Comparison of ENCODE assay signal across 8 cellular contexts in genomic region chr2:200305797-200306718, GRCh38. TPM values are rescaled to one million over a fixed set of nuclear protein-coding genes. Genes with fewer than 3 reads are reported as not detected.
DNase-seq lines count a peak whose midpoint lies in the region; ATAC-seq and TF ChIP-seq lines count a peak whose summit lies in the region.

Gene SPATS2L, plus strand, starts transcription at chr2:200306693. Its CDS starts 82,552 bp downstream, at chr2:200389245.

- TF ChIP-seq CTCF in right atrium auricular region (IDR thresholded peaks at IDR 0.05): no peak
- TF ChIP-seq CTCF in prostate gland (IDR thresholded peaks at IDR 0.05): peak in 1 of 4 experiments; percentile 29

- DNase-seq in DMS53 treated with DMSO at 0.1 percent for 48 hours (lab: John Stamatoyannopoulos, UW; ENCODE audit: unreplicated experiment) (peak; percentile 65), KBM-7 (peak; percentile 81), anterior cingulate cortex (lab: John Stamatoyannopoulos, UW) (peak in 57 of 58 donors; percentile 15 to 85 (median 66)), right atrium auricular region (ENCODE audit: low spot score) (peak; percentile 82), prostate gland (ENCODE audit: low spot score) (peak; percentile 83), aorta (peak; percentile 86 to 92)
- DNase-seq in T-helper 2 cell treated with Interferon-gamma antibody and Interleukin-4, amounts not matched to agents 5 μg/mL and 100 μg/mL, for 36 hours (ENCODE audit: low spot score): peak; percentile 59

- H3K4me1 Mint-ChIP-seq in T-helper 2 cell treated with Interferon-gamma antibody and Interleukin-4, amounts not matched to agents 5 μg/mL and 100 μg/mL, for 36 hours (ENCODE audit: low read depth): peaks cover 30% of the 10 kb centered on the region

- intact Hi-C loops in prostate gland (cut with DNase I) (loop anchor here (5.0 kb wide), 3 partner anchors 71 to 324 kb away; no protein-coding TSS in a partner anchor), aorta (cut with DNase I) (loop anchor here in 1 of 2 donors (2.0 to 10.0 kb wide), 3 partner anchors 73 to 169 kb away; no protein-coding TSS in a partner anchor)

- H3K36me3 ChIP-seq in right atrium auricular region (no peaks in the 10 kb centered on the region), prostate gland (no peaks in the 10 kb centered on the region), aorta (ENCODE audit: control insufficient read depth in 1 of 2, insufficient read depth in 2 of 2, low read length in 1 of 2) (no peaks in the 10 kb centered on the region)

- H3K4me3 ChIP-seq in right atrium auricular region (peak within 1 kb of the TSS; percentile 85 to 91), prostate gland (peak within 1 kb of the TSS; percentile 90 to 91), aorta (ENCODE audit: low read length in 2 of 2) (peak within 1 kb of the TSS; percentile 77 to 93)

- H3K4me1 ChIP-seq in right atrium auricular region (peaks cover 0 to 50% of the 10 kb centered on the region in 2 donors), prostate gland (replicated peaks) (peaks cover 6% of the 10 kb centered on the region), aorta (ENCODE audit: control insufficient read depth in 1 of 2, insufficient read depth in 2 of 2, low read length in 2 of 2) (peaks cover 0 to 2% of the 10 kb centered on the region in 2 donors)

- WGBS in prostate gland: 1% methylated on average over 47 of the region's 47 CpGs
- WGBS in aorta, 2 donors: 0% methylated on average over 36 to 47 of the region's 47 CpGs

- peaks cover 10% of the 10 kb centered on the region for H3K27me3 Mint-ChIP-seq in T-helper 2 cell treated with Interferon-gamma antibody and Interleukin-4, amounts not matched to agents 5 μg/mL and 100 μg/mL, for 36 hours (ENCODE audit: low read depth)

- in situ Hi-C loops in KBM-7 (cut with MboI; ENCODE audit: low pct_unique_long_range_greater_than_20kb, low sequenced_read_pairs): no loop called here

- no peaks in the 10 kb centered on the region for H3K27me3 ChIP-seq in right atrium auricular region
- H3K27me3 ChIP-seq in prostate gland (replicated peaks; ENCODE audit: insufficient read depth): no peaks in the 10 kb centered on the region
- no peaks in the 10 kb centered on the region for H3K27me3 ChIP-seq in aorta (ENCODE audit: control insufficient read depth in 1 of 2, insufficient read depth in 2 of 2, low read length in 1 of 2)

- no peaks in the 10 kb centered on the region for H3K9me3 Mint-ChIP-seq in T-helper 2 cell treated with Interferon-gamma antibody and Interleukin-4, amounts not matched to agents 5 μg/mL and 100 μg/mL, for 36 hours

- H3K27ac Mint-ChIP-seq in T-helper 2 cell treated with Interferon-gamma antibody and Interleukin-4, amounts not matched to agents 5 μg/mL and 100 μg/mL, for 36 hours: peak within 1 kb of the TSS; percentile 95

- ATAC-seq in GM21619 (IDR thresholded peaks at IDR 0.05; ENCODE audit: unreplicated experiment) (peak; percentile 59), aorta (ENCODE audit: low FRiP score) (peak; percentile 81)

- peak within 1 kb of the TSS; percentile 91 for H3K4me3 Mint-ChIP-seq in T-helper 2 cell treated with Interferon-gamma antibody and Interleukin-4, amounts not matched to agents 5 μg/mL and 100 μg/mL, for 36 hours

- peak; percentile 48 for TF ChIP-seq POLR2A in prostate gland (IDR thresholded peaks at IDR 0.05)

- H3K9me3 ChIP-seq in right atrium auricular region (no peaks in the 10 kb centered on the region), prostate gland (no peaks in the 10 kb centered on the region), aorta (ENCODE audit: control insufficient read depth, low read length) (no peaks in the 10 kb centered on the region)

- peak within 1 kb of the TSS; percentile 84 to 95 for H3K27ac ChIP-seq in right atrium auricular region
- H3K27ac ChIP-seq in prostate gland: peak within 1 kb of the TSS; percentile 93 to 97
- peak within 1 kb of the TSS; percentile 69 to 74 for H3K27ac ChIP-seq in aorta (ENCODE audit: low read depth in 1 of 2, low read length in 2 of 2)

- H3K36me3 Mint-ChIP-seq in T-helper 2 cell treated with Interferon-gamma antibody and Interleukin-4, amounts not matched to agents 5 μg/mL and 100 μg/mL, for 36 hours (ENCODE audit: low read depth): peaks cover 12% of the 10 kb centered on the region

RNA-seq across cellular contexts. Expression of gene SPATS2L, which starts in this region (rescaled TPM):
- total RNA-seq in right atrium auricular region (100 to 1,000 TPM; 103 to 126 TPM), prostate gland (10 to 100 TPM; 77.4 to 88.7 TPM), aorta (10 to 100 TPM; 59.8 to 67.5 TPM)
- polyA plus RNA-seq in aorta: 10 to 100 TPM; 45.0 to 82.0 TPM

Comparison
In these comparisons a context has a peak if more than half of its experiments do, and no peak if none do; other contexts are left out.
1. Peak in every context shown above with its lines: DNase-seq, ATAC-seq, H3K4me3 ChIP-seq and H3K27ac ChIP-seq.